10 cellular contexts compared by ENCODE assay signal in the genomic region with DNA sequence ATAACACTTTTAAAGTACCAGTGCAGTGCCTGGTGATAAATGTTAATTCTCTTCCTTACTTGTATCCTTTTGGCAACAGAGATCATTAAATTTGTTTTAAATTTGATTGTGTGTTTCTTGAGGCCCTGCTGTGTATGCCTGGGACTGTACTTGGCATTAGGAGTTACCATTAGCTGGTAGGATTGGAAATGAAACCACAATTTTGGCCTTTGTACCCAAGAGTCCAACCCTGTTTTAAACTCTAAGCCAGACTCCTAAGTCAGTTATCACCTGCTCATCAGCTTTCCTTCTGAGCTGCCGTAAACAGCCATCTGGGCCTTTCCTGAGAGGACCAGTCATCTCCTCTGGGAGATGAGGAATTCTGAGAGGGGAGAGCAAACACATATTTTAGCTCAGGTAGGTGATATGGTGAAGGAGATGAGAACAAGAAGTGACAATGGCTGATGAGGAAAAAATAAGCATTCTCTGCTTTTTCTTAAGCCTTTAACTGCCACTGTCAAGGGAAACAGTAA.
DNase-seq lines count a peak whose midpoint lies in the region; ATAC-seq and TF ChIP-seq lines count a peak whose summit lies in the region.
"Had no signal": no experiment of that assay in that cellular context is flagged by ENCODE, and none has a peak within 500 bp of the region (broad histone marks: within the 10 kb centered on the region; RNA-seq: fewer than 3 reads in every experiment).

No MANE protein-coding gene starts in this region.

- no peak for DNase-seq in CD4-positive, CD25-positive, alpha-beta regulatory T cell
- DNase-seq in MM.1S (no peak), kidney glomerular epithelial cell (lab: John Stamatoyannopoulos, UW) (no peak), AG08395 (ENCODE audit: low spot score) (no peak), HuH-7 (ENCODE audit: low spot score) (no peak)
- DNase-seq in naive thymus-derived CD8-positive, alpha-beta T cell, result no peak

- intact Hi-C loops in dendritic cell treated with granulocyte-macrophage colony-stimulating factor and Interleukin-4, amounts not matched to agents 40 ng/mL and 50 ng/mL, for 4 days (cut with micrococcal nuclease), result no loop called here

- peak overlapping the region in 2 of 3 donors; percentile 28 to 48 for H3K27ac Mint-ChIP-seq in CD4-positive, CD25-positive, alpha-beta regulatory T cell
- peak overlapping the region; percentile 86 for H3K27ac Mint-ChIP-seq in dendritic cell treated with granulocyte-macrophage colony-stimulating factor and Interleukin-4, amounts not matched to agents 40 ng/mL and 50 ng/mL, for 4 days
- peak overlapping the region in 6 of 10 donors; percentile 0 to 53 (median 14) for H3K27ac Mint-ChIP-seq in naive thymus-derived CD8-positive, alpha-beta T cell

- H3K9me3 ChIP-seq in CD4-positive, CD25-positive, alpha-beta regulatory T cell (ENCODE audit: control insufficient read depth in 2 of 2, low read length in 2 of 2), result no peaks in the 10 kb centered on the region
- H3K9me3 ChIP-seq in MM.1S (replicated peaks; ENCODE audit: insufficient read depth, low read length), result no peaks in the 10 kb centered on the region

- no peak overlapping the region for H3K4me3 ChIP-seq in CD4-positive, CD25-positive, alpha-beta regulatory T cell (ENCODE audit: low read depth, low read length)
- H3K4me3 ChIP-seq in MM.1S (ENCODE audit: low read length), result no peak overlapping the region

- peaks cover 22 to 84% (median 62%) of the 10 kb centered on the region in 4 donors for H3K4me1 Mint-ChIP-seq in CD4-positive, CD25-positive, alpha-beta regulatory T cell
- H3K4me1 Mint-ChIP-seq in dendritic cell treated with granulocyte-macrophage colony-stimulating factor and Interleukin-4, amounts not matched to agents 40 ng/mL and 50 ng/mL, for 4 days (ENCODE audit: low read depth), result peaks cover 91% of the 10 kb centered on the region
- peaks cover 44 to 86% (median 73%) of the 10 kb centered on the region in 4 donors for H3K4me1 Mint-ChIP-seq in naive thymus-derived CD8-positive, alpha-beta T cell

- no peak overlapping the region for H3K9ac ChIP-seq in MM.1S (ENCODE audit: low read length)

- no peak for ATAC-seq in CD4-positive, CD25-positive, alpha-beta regulatory T cell (ENCODE audit: low read depth in 2 of 2)
- ATAC-seq in naive thymus-derived CD8-positive, alpha-beta T cell, result no peak
- ATAC-seq in GM18520 (IDR thresholded peaks at IDR 0.05; ENCODE audit: unreplicated experiment), result no peak
- ATAC-seq: activated naive CD4-positive, alpha-beta T cell treated with anti-CD3 and anti-CD28 coated beads, Interleukin-2, amount 50 U/mL, for 72 hours had no signal

- no peaks in the 10 kb centered on the region for H4K20me1 ChIP-seq in MM.1S (ENCODE audit: insufficient read depth, low read length)

- H3K27ac ChIP-seq in CD4-positive, CD25-positive, alpha-beta regulatory T cell (ENCODE audit: insufficient read depth, low read length, poor library complexity, severe bottlenecking), result no peak overlapping the region
- H3K27ac ChIP-seq in MM.1S (ENCODE audit: low read length), result peak overlapping the region; percentile 70; the same call in 1 of the 2 replicates
- H3K27ac ChIP-seq: VCaP had no signal

- peak overlapping the region; percentile 32; the same call in 1 of the 2 replicates for H3K4me2 ChIP-seq in MM.1S (ENCODE audit: low read depth, low read length)

- H3K27me3 Mint-ChIP-seq in CD4-positive, CD25-positive, alpha-beta regulatory T cell, result no peaks in the 10 kb centered on the region
- no peaks in the 10 kb centered on the region for H3K27me3 Mint-ChIP-seq in dendritic cell treated with granulocyte-macrophage colony-stimulating factor and Interleukin-4, amounts not matched to agents 40 ng/mL and 50 ng/mL, for 4 days
- H3K27me3 Mint-ChIP-seq in naive thymus-derived CD8-positive, alpha-beta T cell, result no peaks in the 10 kb centered on the region

- H3K27me3 ChIP-seq in CD4-positive, CD25-positive, alpha-beta regulatory T cell (ENCODE audit: control insufficient read depth, insufficient read depth, low read length), result no peaks in the 10 kb centered on the region
- H3K27me3 ChIP-seq in MM.1S (replicated peaks; ENCODE audit: insufficient read depth, low read length), result no peaks in the 10 kb centered on the region

- H3F3A ChIP-seq in MM.1S (ENCODE audit: insufficient read depth, low read length), result peaks cover 28% of the 10 kb centered on the region

- H3K9me2 ChIP-seq in MM.1S (replicated peaks; ENCODE audit: insufficient read depth, low read length), result no peaks in the 10 kb centered on the region

- no peaks in the 10 kb centered on the region for H3K9me3 Mint-ChIP-seq in CD4-positive, CD25-positive, alpha-beta regulatory T cell
- no peaks in the 10 kb centered on the region for H3K9me3 Mint-ChIP-seq in dendritic cell treated with granulocyte-macrophage colony-stimulating factor and Interleukin-4, amounts not matched to agents 40 ng/mL and 50 ng/mL, for 4 days
- H3K9me3 Mint-ChIP-seq in naive thymus-derived CD8-positive, alpha-beta T cell, result no peaks in the 10 kb centered on the region
- H3K9me3 Mint-ChIP-seq: activated naive CD4-positive, alpha-beta T cell treated with anti-CD3 and anti-CD28 coated beads, Interleukin-2, amount 50 U/mL, for 72 hours had no signal

- POLR2A ChIA-PET in naive thymus-derived CD8-positive, alpha-beta T cell (lab: Charles Lee), result no interaction called here

- TF ChIP-seq CTCF in MM.1S (IDR thresholded peaks at IDR 0.05; ENCODE audit: low read length), result no peak

- peaks cover 23% of the 10 kb centered on the region for H3K36me3 ChIP-seq in CD4-positive, CD25-positive, alpha-beta regulatory T cell (ENCODE audit: control insufficient read depth, insufficient read depth, low read length)
- no peaks in the 10 kb centered on the region for H3K36me3 ChIP-seq in MM.1S (replicated peaks; ENCODE audit: insufficient read depth, low read length)

- no peak overlapping the region for H2AFZ ChIP-seq in MM.1S (ENCODE audit: low read length)

- H3K4me1 ChIP-seq in CD4-positive, CD25-positive, alpha-beta regulatory T cell (ENCODE audit: control insufficient read depth, insufficient read depth, low read length, poor library complexity, severe bottlenecking), result peaks cover 31% of the 10 kb centered on the region
- peaks cover 44% of the 10 kb centered on the region for H3K4me1 ChIP-seq in MM.1S (ENCODE audit: low read length)

- peaks cover 64% of the 10 kb centered on the region for H3K79me2 ChIP-seq in MM.1S (ENCODE audit: low read length)

- H3K4me3 Mint-ChIP-seq in CD4-positive, CD25-positive, alpha-beta regulatory T cell, result no peak overlapping the region
- peak overlapping the region; percentile 1 for H3K4me3 Mint-ChIP-seq in dendritic cell treated with granulocyte-macrophage colony-stimulating factor and Interleukin-4, amounts not matched to agents 40 ng/mL and 50 ng/mL, for 4 days
- no peak overlapping the region for H3K4me3 Mint-ChIP-seq in naive thymus-derived CD8-positive, alpha-beta T cell

- peaks cover 17% of the 10 kb centered on the region for H3K36me3 Mint-ChIP-seq in CD4-positive, CD25-positive, alpha-beta regulatory T cell
- H3K36me3 Mint-ChIP-seq in dendritic cell treated with granulocyte-macrophage colony-stimulating factor and Interleukin-4, amounts not matched to agents 40 ng/mL and 50 ng/mL, for 4 days (ENCODE audit: low read depth), result peaks cover 46% of the 10 kb centered on the region
- H3K36me3 Mint-ChIP-seq in naive thymus-derived CD8-positive, alpha-beta T cell, result peaks cover 0 to 22% (median 2%) of the 10 kb centered on the region in 3 donors

Comparison
In these comparisons a context has a peak if more than half of its experiments do, and no peak if none do; other contexts are left out.
1. H3K27ac Mint-ChIP-seq: peak in every context shown above with its lines; median percentile 86 in dendritic cell treated with granulocyte-macrophage colony-stimulating factor and Interleukin-4, amounts not matched to agents 40 ng/mL and 50 ng/mL, for 4 days; 38 in CD4-positive, CD25-positive, alpha-beta regulatory T cell; 14 in naive thymus-derived CD8-positive, alpha-beta T cell.